39 cellular contexts compared by ENCODE assay signal in genomic region chr13:19123502-19123901, GRCh38. TPM values are rescaled to one million over a fixed set of nuclear protein-coding genes. Genes with fewer than 3 reads are reported as not detected.
"Had no signal": no experiment of that assay in that cellular context is flagged by ENCODE, and none has a peak within 500 bp of the region (broad histone marks: within the 10 kb centered on the region; RNA-seq: fewer than 3 reads in every experiment).

No MANE protein-coding gene starts in this region.

- FAIRE-seq: astrocyte, bronchial epithelial cell had no signal

- H3K27me3 ChIP-seq: adrenal gland, ascending aorta, body of pancreas, brain microvascular endothelial cell, breast epithelium, cardiac muscle cell had no signal

- DNase-seq: activated effector memory CD4-positive, alpha-beta T cell treated with anti-CD3 and anti-CD28 coated beads, Interleukin-2, amount 50 U/mL, for 16 hours; activated effector memory CD4-positive, alpha-beta T cell treated with Interleukin-2 at 50 U/mL for 16 hours; activated gamma-delta T cell; activated naive CD4-positive, alpha-beta T cell; activated naive CD4-positive, alpha-beta T cell treated with anti-CD3 and anti-CD28 coated beads for 36 hours; activated naive CD4-positive, alpha-beta T cell treated with anti-CD3 and anti-CD28 coated beads, Interleukin-2, amount 10 ng/mL, durations not matched to agents 7 days and 5 days; activated naive CD4-positive, alpha-beta T cell treated with anti-CD3 and anti-CD28 coated beads, Interleukin-2, amount 50 U/mL, for 16 hours; activated naive CD4-positive, alpha-beta T cell treated with Interleukin-2 at 50 U/mL for 16 hours; activated naive CD8-positive, alpha-beta T cell treated with anti-CD3 and anti-CD28 coated beads for 36 hours; activated naive CD8-positive, alpha-beta T cell treated with anti-CD3 and anti-CD28 coated beads, Interleukin-2, amount 10 ng/mL, durations not matched to agents 7 days and 5 days; activated naive CD8-positive, alpha-beta T cell treated with anti-CD3 and anti-CD28 coated beads, Interleukin-2, amount 50 U/mL, for 24 hours; activated T-cell treated with anti-CD3 and anti-CD28 coated beads, Interleukin-2, amount 50 U/mL, for 1 hour; activated T-cell treated with anti-CD3 and anti-CD28 coated beads, Interleukin-2, amount 50 U/mL, for 24 hours; activated T-cell treated with anti-CD3 and anti-CD28 coated beads, Interleukin-2, amount 50 U/mL, for 4 hours; activated T-cell treated with anti-CD3 and anti-CD28 coated beads, Interleukin-2, amount 50 U/mL, for 48 hours; activated T-cell treated with anti-CD3 and anti-CD28 coated beads, Interleukin-2, amount 50 U/mL, for 72 hours; adrenal gland; amniotic stem cell; amygdala; anterior cingulate cortex; aorta; body of pancreas; brain microvascular endothelial cell; caudate nucleus; central memory CD4-positive, alpha-beta T cell; cerebellar nuclear complex had no signal

- H3K9me3 ChIP-seq: adrenal gland, ascending aorta, body of pancreas, breast epithelium had no signal

- H3K36me3 ChIP-seq: adrenal gland, ascending aorta, brain microvascular endothelial cell, breast epithelium, cardiac muscle cell had no signal

- H3K4me3 ChIP-seq: adrenal gland, ascending aorta, body of pancreas, breast epithelium, cardiac muscle cell had no signal

- H3K27ac ChIP-seq: adrenal gland, ascending aorta, body of pancreas, brain microvascular endothelial cell, breast epithelium, cardiac muscle cell had no signal

- H3K4me1 ChIP-seq: adrenal gland, ascending aorta, body of pancreas, breast epithelium had no signal

- ATAC-seq: activated naive CD4-positive, alpha-beta T cell treated with anti-CD3 and anti-CD28 coated beads, Interleukin-2, amount 50 U/mL, for 72 hours; activated naive CD8-positive, alpha-beta T cell treated with anti-CD3 and anti-CD28 coated beads, Interleukin-2, amount 50 U/mL, for 24 hours; activated T-cell treated with anti-CD3 and anti-CD28 coated beads, Interleukin-2, amount 50 U/mL, for 4 hours; activated T-cell treated with anti-CD3 and anti-CD28 coated beads, Interleukin-2, amount 50 U/mL, for 72 hours; activated T-helper 17 cell treated with anti-CD3 and anti-CD28 coated beads, Interleukin-2, amount 50 U/mL, for 72 hours; body of pancreas had no signal

RNA-seq across cellular contexts. Expression of gene TUBA3C, which starts 58.1 kb away (rescaled TPM):
- total RNA-seq: activated naive CD4-positive, alpha-beta T cell treated with anti-CD3 and anti-CD28 coated beads for 36 hours; activated naive CD4-positive, alpha-beta T cell treated with anti-CD3 and anti-CD28 coated beads, Interleukin-2, amount 50 U/mL, for 72 hours; activated naive CD8-positive, alpha-beta T cell treated with anti-CD3 and anti-CD28 coated beads for 36 hours; activated naive CD8-positive, alpha-beta T cell treated with anti-CD3 and anti-CD28 coated beads, Interleukin-2, amount 10 ng/mL, durations not matched to agents 7 days and 5 days; activated T-cell treated with anti-CD3 and anti-CD28 coated beads, Interleukin-2, amount 50 U/mL, for 4 hours; activated T-cell treated with anti-CD3 and anti-CD28 coated beads, Interleukin-2, amount 50 U/mL, for 72 hours; activated T-helper 1 cell treated with anti-CD3 and anti-CD28 coated beads, Interleukin-12 subunit alpha, Interleukin-12 subunit beta, Interleukin-2, Interleukin-4 antibody, amounts not matched to agents 30 ng/mL and 10 ng/mL and 1 ng/mL, durations not matched to agents 14 hours and 24 hours and 36 hours; activated T-helper 17 cell treated with anti-CD3 and anti-CD28 coated beads, Interleukin-2, amount 50 U/mL, for 72 hours; activated T-helper 2 cell treated with anti-CD3 and anti-CD28 coated beads, Interferon-gamma antibody, Interleukin-2, Interleukin-4, amounts not matched to agents 10 μg/mL and 5 μg/mL and 100 μg/mL, durations not matched to agents 14 hours and 24 hours and 36 hours; adrenal gland; aorta; ascending aorta; astrocyte; body of pancreas; breast epithelium; bronchial epithelial cell; cardiac muscle cell; cardiac septum; cerebellum; chondrocyte had no signal
- polyA plus RNA-seq: adipose tissue, adrenal gland, aorta, cardiac muscle cell had no signal
